8 cellular contexts compared by ENCODE assay signal in genomic region chr15:84747423-84748273, GRCh38. TPM values are rescaled to one million over a fixed set of nuclear protein-coding genes. Genes with fewer than 3 reads are reported as not detected.
DNase-seq lines count a peak whose midpoint lies in the region; ATAC-seq, FAIRE-seq and TF ChIP-seq lines count a peak whose summit lies in the region.

No MANE protein-coding gene starts in this region.

- no peaks in the 10 kb centered on the region for H3K9me3 Mint-ChIP-seq in WTC11

- H3K27me3 Mint-ChIP-seq in WTC11 (ENCODE audit: low read depth), result no peaks in the 10 kb centered on the region

- H3K4me3 Mint-ChIP-seq in WTC11, result peak overlapping the region; percentile 90

- H3K4me3 ChIP-seq in cardiac fibroblast (replicated peaks in 1 of 2; ENCODE audit: low read depth in 2 of 2, low read length in 2 of 2) (peak overlapping the region; percentile 64 to 72), kidney (ENCODE audit: low read length in 2 of 2) (peak overlapping the region; percentile 77 to 94)

- ATAC-seq in HG02642 (IDR thresholded peaks at IDR 0.05; ENCODE audit: poor library complexity, unreplicated experiment), result peak; percentile 47
- ATAC-seq in WTC11, result peak; percentile 65

- intact Hi-C loops in kidney (cut with DNase I), result no loop called here

- no peaks in the 10 kb centered on the region for H3K9me3 ChIP-seq in kidney (ENCODE audit: control insufficient read depth in 1 of 2, low read length in 2 of 2)

- H3K36me3 ChIP-seq in kidney (ENCODE audit: control insufficient read depth in 1 of 2, insufficient read depth in 2 of 2, low read length in 2 of 2), result no peaks in the 10 kb centered on the region

- no peaks in the 10 kb centered on the region for H3K36me3 Mint-ChIP-seq in WTC11

- TF ChIP-seq CTCF in WTC11 (IDR thresholded peaks at IDR 0.05) (no peak), cardiac fibroblast (IDR thresholded peaks at IDR 0.05; ENCODE audit: low read depth, low read length) (peak; percentile 5), kidney (IDR thresholded peaks at IDR 0.05; ENCODE audit: borderline replicate concordance, extremely low read depth, insufficient read depth) (no peak)

- H3K27ac ChIP-seq in kidney (ENCODE audit: low read depth in 2 of 2, low read length in 2 of 2), result peak overlapping the region; percentile 98 to 99

- POLR2A ChIA-PET in WTC11 (lab: Charles Lee), result interaction anchor here (0.6 to 2.1 kb wide), 7 partner anchors 10 to 62 kb away, joined by 3 to 18 read pairs (median 4); partner anchors contain the start of gene SEC11A

- H3K9ac ChIP-seq in kidney (ENCODE audit: low read length in 2 of 2), result peak overlapping the region; percentile 95 to 96

- FAIRE-seq in kidney (lab: Jason Lieb, UNC), result no peak

- H3K4me1 Mint-ChIP-seq in WTC11, result peaks cover 39% of the 10 kb centered on the region

- peaks cover 22 to 25% of the 10 kb centered on the region in 2 donors for H3K4me1 ChIP-seq in kidney (ENCODE audit: control insufficient read depth in 1 of 2, insufficient read depth in 1 of 2, low read depth in 1 of 2, low read length in 2 of 2)

- DNase-seq in DMS153 (lab: John Stamatoyannopoulos, UW), result peak; percentile 0
- no peak for DNase-seq in DMS153 treated with DMSO at 0.1 percent for 48 hours (lab: John Stamatoyannopoulos, UW; ENCODE audit: unreplicated experiment)
- DNase-seq in NCI-H1417 (lab: John Stamatoyannopoulos, UW), result peak; percentile 36 to 94 (median 87)
- peak; percentile 74 for DNase-seq in WTC11 (ENCODE audit: low spot score)
- peak; percentile 73 to 75 for DNase-seq in cardiac fibroblast (ENCODE audit: low read depth in 2 of 2)
- peak; percentile 94 for DNase-seq in kidney
- peak; percentile 54 for DNase-seq in stimulated activated CD4-positive, alpha-beta T cell treated with anti-CD3 and anti-CD28 coated beads, Interleukin-12 subunit alpha, Interleukin-12 subunit beta, amount 100 ng/mL, for 4 hours

- CTCF ChIA-PET in WTC11 (lab: Charles Lee), result interaction anchor here (0.6 to 1.6 kb wide), 5 partner anchors 12 to 187 kb away, joined by 3 to 9 read pairs (median 3); partner anchors contain the start of gene SEC11A

- peak overlapping the region; percentile 99 for H3K27ac Mint-ChIP-seq in WTC11

TF ChIP-seq in WTC11, 78 proteins besides CTCF, POLR2A, EP300 and RAD21 (continues in another document):
- TF ChIP-seq TP53 (CRISPR knock-in tag; IDR thresholded peaks at IDR 0.05) (no peak), JUN (CRISPR knock-in tag; IDR thresholded peaks at IDR 0.05) (no peak), TCF7 (CRISPR knock-in tag; IDR thresholded peaks at IDR 0.05; ENCODE audit: low read depth) (no peak), KAT7 (CRISPR knock-in tag; IDR thresholded peaks at IDR 0.05; ENCODE audit: borderline replicate concordance) (no peak; the same call in 1 of the 2 replicates), SMAD3 (CRISPR knock-in tag; IDR thresholded peaks at IDR 0.05; ENCODE audit: borderline replicate concordance) (no peak), ETV6 (CRISPR knock-in tag; IDR thresholded peaks at IDR 0.05) (peak; percentile 10; the same call in 1 of the 2 replicates), ZNF532 (CRISPR knock-in tag; IDR thresholded peaks at IDR 0.05; ENCODE audit: borderline replicate concordance) (no peak), ZNF219 (CRISPR knock-in tag; IDR thresholded peaks at IDR 0.05; ENCODE audit: borderline replicate concordance) (0 out of 2 replicates have a peak, but pooled peaks have one; percentile 32), ARID4B (CRISPR knock-in tag; IDR thresholded peaks at IDR 0.05; ENCODE audit: borderline replicate concordance) (peak; percentile 43; the same call in 1 of the 2 replicates), SMAD4 (CRISPR knock-in tag; IDR thresholded peaks at IDR 0.05) (no peak), MLX (CRISPR knock-in tag; IDR thresholded peaks at IDR 0.05) (no peak), HMGXB4 (CRISPR knock-in tag; IDR thresholded peaks at IDR 0.05) (peak; percentile 92; the same call in 1 of the 2 replicates), ATF1 (CRISPR knock-in tag; IDR thresholded peaks at IDR 0.05) (no peak)

RNA-seq across cellular contexts. Expression of gene ZNF592, which starts 0.7 kb away (rescaled TPM):
- total RNA-seq in WTC11 (2021), result 26.7 to 28.0 TPM (median 27.6 TPM) in 3 replicates
- total RNA-seq in kidney, result 31.6 TPM
- polyA plus RNA-seq in kidney (ENCODE audit: insufficient read depth, low read depth, low replicate concordance), result 6.9 TPM

RNA-seq across cellular contexts. Expression of gene SEC11A, which starts 31.7 kb away (rescaled TPM):
- total RNA-seq in WTC11 (2021) (214 to 228 TPM (median 217 TPM) in 3 replicates), kidney (147 TPM)
- 161 TPM for polyA plus RNA-seq in kidney (ENCODE audit: insufficient read depth, low read depth, low replicate concordance)
